1 cellular context compared by ENCODE assay signal in the genomic region with DNA sequence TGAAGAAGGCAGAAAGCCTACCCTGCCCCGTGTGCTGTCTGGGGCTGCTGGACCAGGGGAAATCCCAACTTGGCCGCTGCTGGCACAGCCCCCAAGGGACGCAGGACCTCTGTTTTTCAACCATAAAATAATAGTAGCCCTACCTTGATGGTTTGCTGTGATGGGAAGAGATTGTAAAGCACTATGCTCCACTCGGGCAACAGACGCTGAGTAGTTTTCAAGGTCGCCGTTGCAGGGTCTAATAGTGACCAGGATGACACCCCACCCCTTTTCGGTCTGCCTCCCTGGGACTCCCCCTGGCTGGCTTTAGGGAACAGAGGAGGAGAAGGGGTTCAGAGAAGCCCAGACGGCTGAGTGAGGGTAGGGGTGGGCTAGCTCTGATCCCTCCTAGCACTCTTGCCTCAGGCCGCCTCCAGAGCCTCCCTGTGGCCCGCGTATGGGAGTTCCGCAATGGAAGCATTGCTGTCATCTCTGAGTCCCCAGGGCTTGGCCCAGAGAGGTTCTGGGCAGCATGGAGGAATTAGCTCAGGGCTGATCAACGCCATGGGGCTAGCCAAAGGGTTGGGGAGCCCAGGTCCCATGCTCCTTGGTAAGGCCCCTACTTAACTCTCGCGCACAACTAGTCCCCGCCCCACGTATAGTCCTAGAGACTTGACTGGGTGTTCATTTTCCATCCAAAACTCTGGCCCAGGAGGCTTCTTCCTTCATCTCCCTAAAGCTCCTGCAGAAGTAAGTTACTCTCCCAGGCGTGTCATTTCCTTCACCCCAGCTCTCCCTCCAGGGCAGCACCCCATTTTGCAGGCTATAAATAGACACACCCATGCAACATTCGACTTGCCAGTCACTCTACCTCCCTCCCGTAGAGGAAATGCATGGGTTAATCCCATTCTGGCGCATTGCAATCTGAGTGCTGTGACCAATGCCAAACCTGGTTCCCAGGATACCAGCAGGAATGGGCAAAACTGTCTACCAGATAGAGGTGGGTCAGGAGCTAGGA.
TF ChIP-seq lines count a peak whose summit lies in the region.

No MANE protein-coding gene starts in this region.

TF ChIP-seq in GM12878, 131 proteins besides CTCF, POLR2A, EP300 and RAD21 (continued from another document):
- TF ChIP-seq CEBPZ (IDR thresholded peaks at IDR 0.05; ENCODE audit: low read depth, low read length) (no peak), KDM1A (IDR thresholded peaks at IDR 0.05; ENCODE audit: borderline replicate concordance) (no peak), SIX5 (IDR thresholded peaks at IDR 0.05; ENCODE audit: low read depth, low read length, severe bottlenecking) (no peak), GATAD2B (conservative IDR thresholded peaks at IDR 0.05; ENCODE audit: low read depth) (0 out of 2 replicates have a peak, but pooled peaks have one; percentile 3), BCL3 (IDR thresholded peaks at IDR 0.05; ENCODE audit: borderline replicate concordance, insufficient read depth, low read depth, low read length, poor library complexity, severe bottlenecking) (no peak), CBFB (IDR thresholded peaks at IDR 0.05; ENCODE audit: low read depth) (0 out of 2 replicates have a peak, but pooled peaks have one; percentile 24), MYC (IDR thresholded peaks at IDR 0.05; ENCODE audit: insufficient read depth, insufficient read length, insufficient replicate concordance, low read length, severe bottlenecking) (no peak), MEF2B (IDR thresholded peaks at IDR 0.05; ENCODE audit: partially characterized antibody, poor library complexity, severe bottlenecking) (peak; percentile 53), PRDM15 (CRISPR knock-in tag; IDR thresholded peaks at IDR 0.05) (no peak), SMAD1 (IDR thresholded peaks at IDR 0.05; ENCODE audit: low read depth, partially characterized antibody) (no peak), TCF12 (IDR thresholded peaks at IDR 0.05; ENCODE audit: low read depth, low read length) (no peak), RBBP5 (conservative IDR thresholded peaks at IDR 0.05) (no peak), HDAC6 (IDR thresholded peaks at IDR 0.05; ENCODE audit: unreplicated experiment) (no peak), JUND (IDR thresholded peaks at IDR 0.05; ENCODE audit: low read depth, low read length) (no peak), IRF3 (IDR thresholded peaks at IDR 0.05) (no peak), RELA (IDR thresholded peaks at IDR 0.05; ENCODE audit: borderline replicate concordance, partially characterized antibody) (no peak), CBX5 (IDR thresholded peaks at IDR 0.05; ENCODE audit: low read depth) (no peak), CHD2 (IDR thresholded peaks at IDR 0.05; ENCODE audit: borderline replicate concordance, low read depth, low read length) (no peak), NR2C1 (IDR thresholded peaks at IDR 0.05) (no peak)
- TF ChIP-seq, protein P1, sequence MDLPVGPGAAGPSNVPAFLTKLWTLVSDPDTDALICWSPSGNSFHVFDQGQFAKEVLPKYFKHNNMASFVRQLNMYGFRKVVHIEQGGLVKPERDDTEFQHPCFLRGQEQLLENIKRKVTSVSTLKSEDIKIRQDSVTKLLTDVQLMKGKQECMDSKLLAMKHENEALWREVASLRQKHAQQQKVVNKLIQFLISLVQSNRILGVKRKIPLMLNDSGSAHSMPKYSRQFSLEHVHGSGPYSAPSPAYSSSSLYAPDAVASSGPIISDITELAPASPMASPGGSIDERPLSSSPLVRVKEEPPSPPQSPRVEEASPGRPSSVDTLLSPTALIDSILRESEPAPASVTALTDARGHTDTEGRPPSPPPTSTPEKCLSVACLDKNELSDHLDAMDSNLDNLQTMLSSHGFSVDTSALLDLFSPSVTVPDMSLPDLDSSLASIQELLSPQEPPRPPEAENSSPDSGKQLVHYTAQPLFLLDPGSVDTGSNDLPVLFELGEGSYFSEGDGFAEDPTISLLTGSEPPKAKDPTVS (IDR thresholded peaks at IDR 0.05; ENCODE audit: low read depth, low read length), result no peak
- TF ChIP-seq, protein P2, sequence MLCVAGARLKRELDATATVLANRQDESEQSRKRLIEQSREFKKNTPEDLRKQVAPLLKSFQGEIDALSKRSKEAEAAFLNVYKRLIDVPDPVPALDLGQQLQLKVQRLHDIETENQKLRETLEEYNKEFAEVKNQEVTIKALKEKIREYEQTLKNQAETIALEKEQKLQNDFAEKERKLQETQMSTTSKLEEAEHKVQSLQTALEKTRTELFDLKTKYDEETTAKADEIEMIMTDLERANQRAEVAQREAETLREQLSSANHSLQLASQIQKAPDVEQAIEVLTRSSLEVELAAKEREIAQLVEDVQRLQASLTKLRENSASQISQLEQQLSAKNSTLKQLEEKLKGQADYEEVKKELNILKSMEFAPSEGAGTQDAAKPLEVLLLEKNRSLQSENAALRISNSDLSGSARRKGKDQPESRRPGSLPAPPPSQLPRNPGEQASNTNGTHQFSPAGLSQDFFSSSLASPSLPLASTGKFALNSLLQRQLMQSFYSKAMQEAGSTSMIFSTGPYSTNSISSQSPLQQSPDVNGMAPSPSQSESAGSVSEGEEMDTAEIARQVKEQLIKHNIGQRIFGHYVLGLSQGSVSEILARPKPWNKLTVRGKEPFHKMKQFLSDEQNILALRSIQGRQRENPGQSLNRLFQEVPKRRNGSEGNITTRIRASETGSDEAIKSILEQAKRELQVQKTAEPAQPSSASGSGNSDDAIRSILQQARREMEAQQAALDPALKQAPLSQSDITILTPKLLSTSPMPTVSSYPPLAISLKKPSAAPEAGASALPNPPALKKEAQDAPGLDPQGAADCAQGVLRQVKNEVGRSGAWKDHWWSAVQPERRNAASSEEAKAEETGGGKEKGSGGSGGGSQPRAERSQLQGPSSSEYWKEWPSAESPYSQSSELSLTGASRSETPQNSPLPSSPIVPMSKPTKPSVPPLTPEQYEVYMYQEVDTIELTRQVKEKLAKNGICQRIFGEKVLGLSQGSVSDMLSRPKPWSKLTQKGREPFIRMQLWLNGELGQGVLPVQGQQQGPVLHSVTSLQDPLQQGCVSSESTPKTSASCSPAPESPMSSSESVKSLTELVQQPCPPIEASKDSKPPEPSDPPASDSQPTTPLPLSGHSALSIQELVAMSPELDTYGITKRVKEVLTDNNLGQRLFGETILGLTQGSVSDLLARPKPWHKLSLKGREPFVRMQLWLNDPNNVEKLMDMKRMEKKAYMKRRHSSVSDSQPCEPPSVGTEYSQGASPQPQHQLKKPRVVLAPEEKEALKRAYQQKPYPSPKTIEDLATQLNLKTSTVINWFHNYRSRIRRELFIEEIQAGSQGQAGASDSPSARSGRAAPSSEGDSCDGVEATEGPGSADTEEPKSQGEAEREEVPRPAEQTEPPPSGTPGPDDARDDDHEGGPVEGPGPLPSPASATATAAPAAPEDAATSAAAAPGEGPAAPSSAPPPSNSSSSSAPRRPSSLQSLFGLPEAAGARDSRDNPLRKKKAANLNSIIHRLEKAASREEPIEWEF (IDR thresholded peaks at IDR 0.05; ENCODE audit: insufficient replicate concordance, low read depth, low read length), result no peak
